23 cellular contexts compared by ENCODE assay signal in the genomic region with DNA sequence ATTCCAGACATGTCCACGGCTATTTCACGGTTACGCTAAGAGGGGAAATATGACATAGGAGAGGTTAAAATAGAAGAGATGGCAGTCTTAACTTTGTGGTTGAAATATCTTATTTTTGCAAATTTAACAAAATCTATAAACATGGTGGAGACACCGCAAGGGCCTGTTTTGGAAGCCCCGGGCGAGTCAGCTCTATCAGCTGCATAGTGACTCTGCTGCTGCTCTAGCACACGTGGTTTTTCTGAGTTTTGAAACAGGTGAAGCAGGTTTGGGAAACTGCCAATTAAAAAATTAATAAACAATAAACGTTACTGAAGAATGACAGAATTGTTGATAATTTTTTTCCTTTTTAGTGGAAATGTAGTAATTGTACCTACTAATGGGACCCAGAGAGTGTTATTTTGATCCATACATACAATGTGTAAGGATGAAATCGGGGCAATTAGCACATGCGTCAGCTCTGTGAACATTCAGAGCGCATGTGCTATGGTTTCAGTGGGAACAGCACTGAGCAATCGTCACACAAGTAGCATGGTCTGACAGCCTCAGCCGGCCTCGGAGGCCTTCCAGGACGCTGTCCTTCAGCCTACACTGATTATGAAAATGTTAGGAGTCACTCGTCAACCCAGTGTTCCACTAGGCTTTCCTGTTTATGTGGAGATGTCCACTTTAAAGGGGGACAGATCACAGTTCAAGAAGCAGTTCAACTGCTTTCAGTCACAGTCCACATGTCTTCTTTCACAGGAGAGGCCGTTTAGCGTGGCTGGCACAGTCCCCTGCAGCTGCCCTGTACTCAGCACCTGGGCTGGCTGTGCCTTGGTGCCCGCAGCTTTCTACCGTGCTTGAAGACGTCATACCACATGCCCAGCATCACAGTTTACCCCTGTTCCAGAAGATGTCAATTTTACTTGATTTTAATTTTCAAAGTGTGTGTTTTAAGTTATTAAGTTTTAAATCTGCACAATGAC.
"Had no signal": no experiment of that assay in that cellular context is flagged by ENCODE, and none has a peak within 500 bp of the region (broad histone marks: within the 10 kb centered on the region; RNA-seq: fewer than 3 reads in every experiment).

No MANE protein-coding gene starts in this region.

- H3K27me3 ChIP-seq: breast epithelium, gastroesophageal sphincter, left lung, sigmoid colon had no signal

- H3K27ac ChIP-seq: breast epithelium, epithelial cell of prostate, gastroesophageal sphincter, left lung, sigmoid colon, VCaP had no signal

- H3K4me3 ChIP-seq: breast epithelium, gastroesophageal sphincter, left lung, sigmoid colon had no signal

- H3K4me1 Mint-ChIP-seq: activated CD4-positive, alpha-beta memory T cell treated with anti-CD3 and anti-CD28 coated beads, Interleukin-2, amount 10 ng/mL, durations not matched to agents 7 days and 5 days; activated CD4-positive, alpha-beta T cell treated with anti-CD3 and anti-CD28 coated beads, Interleukin-2, amount 10 ng/mL, durations not matched to agents 24 days and 14 days; activated CD8-positive, alpha-beta memory T cell treated with anti-CD3 and anti-CD28 coated beads, Interleukin-2, amount 10 ng/mL, durations not matched to agents 7 days and 5 days; memory B cell had no signal

- H3K4me1 ChIP-seq: breast epithelium, left lung had no signal

- H3K36me3 Mint-ChIP-seq: activated CD8-positive, alpha-beta memory T cell treated with anti-CD3 and anti-CD28 coated beads, Interleukin-2, amount 10 ng/mL, durations not matched to agents 7 days and 5 days; activated naive CD8-positive, alpha-beta T cell had no signal

- H3K4me3 Mint-ChIP-seq: activated CD4-positive, alpha-beta memory T cell treated with anti-CD3 and anti-CD28 coated beads, Interleukin-2, amount 10 ng/mL, durations not matched to agents 7 days and 5 days; activated CD4-positive, alpha-beta T cell treated with anti-CD3 and anti-CD28 coated beads, Interleukin-2, amount 10 ng/mL, durations not matched to agents 24 days and 14 days; activated CD8-positive, alpha-beta memory T cell treated with anti-CD3 and anti-CD28 coated beads, Interleukin-2, amount 10 ng/mL, durations not matched to agents 7 days and 5 days; activated naive CD8-positive, alpha-beta T cell; endodermal cell; memory B cell; nephron progenitor cell; T-helper 2 cell treated with Interferon-gamma antibody and Interleukin-4, amounts not matched to agents 5 μg/mL and 100 μg/mL, for 36 hours had no signal

- H3K36me3 ChIP-seq: breast epithelium, left lung had no signal

- H3K9me3 Mint-ChIP-seq: activated CD4-positive, alpha-beta memory T cell treated with anti-CD3 and anti-CD28 coated beads, Interleukin-2, amount 10 ng/mL, durations not matched to agents 7 days and 5 days; activated CD4-positive, alpha-beta T cell treated with anti-CD3 and anti-CD28 coated beads, Interleukin-2, amount 10 ng/mL, durations not matched to agents 24 days and 14 days; endodermal cell; memory B cell; nephron progenitor cell; T-helper 2 cell treated with Interferon-gamma antibody and Interleukin-4, amounts not matched to agents 5 μg/mL and 100 μg/mL, for 36 hours had no signal

- H3K27ac Mint-ChIP-seq: activated CD4-positive, alpha-beta memory T cell treated with anti-CD3 and anti-CD28 coated beads, Interleukin-2, amount 10 ng/mL, durations not matched to agents 7 days and 5 days; activated CD4-positive, alpha-beta T cell treated with anti-CD3 and anti-CD28 coated beads, Interleukin-2, amount 10 ng/mL, durations not matched to agents 24 days and 14 days; activated CD8-positive, alpha-beta memory T cell treated with anti-CD3 and anti-CD28 coated beads, Interleukin-2, amount 10 ng/mL, durations not matched to agents 7 days and 5 days; activated naive CD8-positive, alpha-beta T cell; endodermal cell; memory B cell; nephron progenitor cell; T-helper 2 cell treated with Interferon-gamma antibody and Interleukin-4, amounts not matched to agents 5 μg/mL and 100 μg/mL, for 36 hours had no signal

- H3K9me3 ChIP-seq: breast epithelium, gastroesophageal sphincter, left lung, sigmoid colon had no signal

- DNase-seq: activated CD4-positive, alpha-beta memory T cell treated with anti-CD3 and anti-CD28 coated beads, Interleukin-2, amount 10 ng/mL, durations not matched to agents 7 days and 5 days; activated CD4-positive, alpha-beta T cell treated with anti-CD3 and anti-CD28 coated beads, Interleukin-2, amount 10 ng/mL, durations not matched to agents 24 days and 14 days; activated CD8-positive, alpha-beta memory T cell treated with anti-CD3 and anti-CD28 coated beads, Interleukin-2, amount 10 ng/mL, durations not matched to agents 7 days and 5 days; activated gamma-delta T cell treated with Interleukin-2 at 50 U/mL for 16 hours; activated T-cell treated with anti-CD3 and anti-CD28 coated beads for 4 hours; cortex of kidney; endodermal cell; left lung; nephron progenitor cell; nucleus accumbens; sigmoid colon; stimulated activated CD4-positive, alpha-beta T cell treated with anti-CD3 and anti-CD28 coated beads, Interleukin-2, amount 100 ng/mL, for 48 hours; stimulated activated naive CD4-positive, alpha-beta T cell treated with Interleukin-2 at 50 U/mL for 16 hours had no signal

- ATAC-seq: activated CD4-positive, CD25-positive, alpha-beta regulatory T cell treated with anti-CD3 and anti-CD28 coated beads, Interleukin-2, amount 50 U/mL, for 24 hours; activated CD8-positive, alpha-beta memory T cell treated with anti-CD3 and anti-CD28 coated beads, Interleukin-2, amount 10 ng/mL, durations not matched to agents 7 days and 5 days; gastroesophageal sphincter; left lung; SK-N-SH treated with all-trans-retinoic acid at 6 μM for 48 hours had no signal

- H3K27me3 Mint-ChIP-seq: activated CD4-positive, alpha-beta memory T cell treated with anti-CD3 and anti-CD28 coated beads, Interleukin-2, amount 10 ng/mL, durations not matched to agents 7 days and 5 days; activated CD4-positive, alpha-beta T cell treated with anti-CD3 and anti-CD28 coated beads, Interleukin-2, amount 10 ng/mL, durations not matched to agents 24 days and 14 days; activated CD8-positive, alpha-beta memory T cell treated with anti-CD3 and anti-CD28 coated beads, Interleukin-2, amount 10 ng/mL, durations not matched to agents 7 days and 5 days had no signal

- FAIRE-seq: astrocyte had no signal
